In genomic region chr1:40449684-40450490, GRCh38 we compare ENCODE assay signal across 9 cellular contexts. TPM values are rescaled to one million over a fixed set of nuclear protein-coding genes. Genes with fewer than 3 reads are reported as not detected.
DNase-seq lines count a peak whose midpoint lies in the region; ATAC-seq and TF ChIP-seq lines count a peak whose summit lies in the region.
"Had no signal": no experiment of that assay in that cellular context is flagged by ENCODE, and none has a peak within 500 bp of the region (broad histone marks: within the 10 kb centered on the region; RNA-seq: fewer than 3 reads in every experiment).

ZFP69B (plus strand) TSS chr1:40450476; CDS start chr1:40450962, 486 bp downstream.

- peak within 1 kb of the TSS; percentile 80 for H3K27ac Mint-ChIP-seq in WTC11

- DNase-seq in AG04449 (ENCODE audit: low read depth, low spot score) (peak; percentile 16), NCI-H2196 treated with DMSO at 0.1 percent for 48 hours (lab: John Stamatoyannopoulos, UW; ENCODE audit: unreplicated experiment) (peak; percentile 87), WTC11 (ENCODE audit: low spot score) (peak; percentile 94), cardiac fibroblast (ENCODE audit: low read depth in 2 of 2) (peak; percentile 90 to 95), inferior parietal cortex (ENCODE audit: extremely low spot score) (peak; percentile 88), smooth muscle cell of the brain vasculature (ENCODE audit: low read depth, low spot score) (peak; percentile 71)

- peak; percentile 28 for TF ChIP-seq CTCF in AG04449 (IDR thresholded peaks at IDR 0.05; ENCODE audit: insufficient read depth, low read length, missing control alignments)
- no peak for TF ChIP-seq CTCF in WTC11 (IDR thresholded peaks at IDR 0.05)
- peak; percentile 9 for TF ChIP-seq CTCF in cardiac fibroblast (IDR thresholded peaks at IDR 0.05; ENCODE audit: low read depth, low read length)

- CTCF ChIA-PET in AG04449 (lab: Yijun Ruan, JAX) (interaction anchor here (0.8 to 1.6 kb wide), 6 partner anchors 11 to 365 kb away, joined by 3 to 8 read pairs (median 4); no protein-coding TSS in a partner anchor), WTC11 (lab: Charles Lee) (interaction anchor here (0.5 to 2.0 kb wide), 9 partner anchors 11 to 306 kb away, joined by 3 to 28 read pairs (median 5); partner anchors contain the start of gene ZNF684)

- POLR2A ChIA-PET in AG04449 (lab: Yijun Ruan, JAX) (interaction anchor here (0.8 to 1.6 kb wide), 3 partner anchors 16 to 59 kb away, joined by 5 to 9 read pairs (median 6); partner anchors contain the start of genes EXO5 and ZFP69), WTC11 (lab: Charles Lee) (interaction anchor here (0.6 to 0.7 kb wide), 2 partner anchors 10 to 47 kb away, joined by 3 read pairs; no protein-coding TSS in a partner anchor)

- peak; percentile 82 for ATAC-seq in GM18868 (IDR thresholded peaks at IDR 0.05; ENCODE audit: unreplicated experiment)
- ATAC-seq in HG03135 (IDR thresholded peaks at IDR 0.05; ENCODE audit: unreplicated experiment): peak; percentile 77
- ATAC-seq in WTC11: peak; percentile 93
- ATAC-seq: HCT116 had no signal

- H3K4me1 Mint-ChIP-seq in WTC11: peaks cover 22% of the 10 kb centered on the region

- H3K4me3 Mint-ChIP-seq in WTC11: peak within 1 kb of the TSS; percentile 81

- H3K4me3 ChIP-seq in AG04449 (ENCODE audit: low read depth, low read length): peak within 1 kb of the TSS; percentile 78
- peak within 1 kb of the TSS; percentile 68 to 77 for H3K4me3 ChIP-seq in cardiac fibroblast (replicated peaks in 1 of 2; ENCODE audit: low read depth in 2 of 2, low read length in 2 of 2)

- peaks cover 16% of the 10 kb centered on the region for H3K36me3 Mint-ChIP-seq in WTC11

- peaks cover 38% of the 10 kb centered on the region for H3K9me3 Mint-ChIP-seq in WTC11

- H3K27me3 Mint-ChIP-seq in WTC11 (ENCODE audit: low read depth): peaks cover 4% of the 10 kb centered on the region

TF ChIP-seq in WTC11, 78 proteins besides CTCF, POLR2A, EP300 and RAD21 (continues in another document):
- TF ChIP-seq ERG (CRISPR knock-in tag; IDR thresholded peaks at IDR 0.05) (no peak), STAT6 (CRISPR knock-in tag; conservative IDR thresholded peaks at IDR 0.05; ENCODE audit: low read depth) (no peak), ZNF671 (CRISPR knock-in tag; IDR thresholded peaks at IDR 0.05) (no peak), NFATC4 (CRISPR knock-in tag; IDR thresholded peaks at IDR 0.05) (no peak), SMAD4 (CRISPR knock-in tag; IDR thresholded peaks at IDR 0.05) (0 out of 2 replicates have a peak, but pooled peaks have one; percentile 51), JUN (CRISPR knock-in tag; IDR thresholded peaks at IDR 0.05) (no peak; the same call in 1 of the 2 replicates), KAT7 (CRISPR knock-in tag; IDR thresholded peaks at IDR 0.05; ENCODE audit: borderline replicate concordance) (peak; percentile 58; the same call in 1 of the 2 replicates), GABPB1 (CRISPR knock-in tag; IDR thresholded peaks at IDR 0.05) (peak; percentile 87), JAZF1 (CRISPR knock-in tag; IDR thresholded peaks at IDR 0.05) (no peak), PRDM15 (CRISPR knock-in tag; IDR thresholded peaks at IDR 0.05) (no peak), NFE2L1 (CRISPR knock-in tag; IDR thresholded peaks at IDR 0.05) (no peak), FOXJ3 (CRISPR knock-in tag; IDR thresholded peaks at IDR 0.05; ENCODE audit: borderline replicate concordance) (no peak), E2F5 (CRISPR knock-in tag; IDR thresholded peaks at IDR 0.05) (peak; percentile 89), EMX1 (CRISPR knock-in tag; IDR thresholded peaks at IDR 0.05) (no peak), MXD4 (CRISPR knock-in tag; IDR thresholded peaks at IDR 0.05; ENCODE audit: borderline replicate concordance) (no peak), CDX4 (CRISPR knock-in tag; IDR thresholded peaks at IDR 0.05; ENCODE audit: borderline replicate concordance) (no peak), NR1H2 (CRISPR knock-in tag; IDR thresholded peaks at IDR 0.05) (no peak), ELF4 (CRISPR knock-in tag; IDR thresholded peaks at IDR 0.05; ENCODE audit: low read depth) (no peak), ATF2 (CRISPR knock-in tag; IDR thresholded peaks at IDR 0.05; ENCODE audit: borderline replicate concordance, low read depth) (no peak)

RNA-seq across cellular contexts. Expression of gene ZFP69B, which starts in this region (rescaled TPM):
- 6.8 to 8.2 TPM (median 7.1 TPM) in 3 replicates for total RNA-seq in WTC11 (2021)

Comparison
In these comparisons a context has a peak if more than half of its experiments do, and no peak if none do; other contexts are left out.
1. Peak in every context shown above with its lines: DNase-seq, ATAC-seq and H3K4me3 ChIP-seq.
2. DNase-seq: peak in every context shown above with its lines; median percentile 94 in WTC11; 92 in cardiac fibroblast; 88 in inferior parietal cortex; 87 in NCI-H2196 treated with DMSO at 0.1 percent for 48 hours; 71 in smooth muscle cell of the brain vasculature; 16 in AG04449.